Comparison of ENCODE assay signal across 11 cellular contexts in genomic region chr10:100729877-100730738, GRCh38. TPM values are rescaled to one million over a fixed set of nuclear protein-coding genes. Genes with fewer than 3 reads are reported as not detected.
A peak's percentile ranks its signal among the peaks of the same experiment; 100 is the strongest.
DNase-seq lines count a peak whose midpoint lies in the region; ATAC-seq and TF ChIP-seq lines count a peak whose summit lies in the region.
"Had no signal": no experiment of that assay in that cellular context is flagged by ENCODE, and none has a peak within 500 bp of the region (broad histone marks: within the 10 kb centered on the region; RNA-seq: fewer than 3 reads in every experiment).

No MANE protein-coding gene starts in this region.

- no peaks in the 10 kb centered on the region for H4K20me1 ChIP-seq in PC-3 (ENCODE audit: low read length)

- no peak overlapping the region for H3K27ac ChIP-seq in PC-3 (ENCODE audit: low read length)

- peak overlapping the region; percentile 58; the same call in 1 of the 2 replicates for H3K4me3 ChIP-seq in PC-3 (ENCODE audit: low read length)

- no peaks in the 10 kb centered on the region for H3K9me3 ChIP-seq in PC-3 (ENCODE audit: low read length)

- H3K27ac Mint-ChIP-seq in Calu3 (ENCODE audit: unreplicated experiment) (no peak overlapping the region), glutamatergic neuron (ENCODE audit: unreplicated experiment) (no peak overlapping the region), progenitor cell of endocrine pancreas (peak overlapping the region; percentile 42)

- H3K9me3 Mint-ChIP-seq in Calu3 (ENCODE audit: low read depth, unreplicated experiment) (no peaks in the 10 kb centered on the region), glutamatergic neuron (ENCODE audit: unreplicated experiment) (peaks cover 15% of the 10 kb centered on the region), progenitor cell of endocrine pancreas (ENCODE audit: low read depth) (no peaks in the 10 kb centered on the region)

- H3K4me3 Mint-ChIP-seq in Calu3 (ENCODE audit: low read depth, unreplicated experiment) (peak overlapping the region; percentile 71), glutamatergic neuron (ENCODE audit: unreplicated experiment) (peak overlapping the region; percentile 63), progenitor cell of endocrine pancreas (ENCODE audit: low read depth) (peak overlapping the region; percentile 61)

- no peaks in the 10 kb centered on the region for H3K79me2 ChIP-seq in PC-3 (ENCODE audit: low read length)

- POLR2A ChIA-PET in PC-3 (lab: Charles Lee; ENCODE audit: unreplicated experiment), result no interaction called here

- peaks cover 23% of the 10 kb centered on the region for H3K27me3 ChIP-seq in PC-3 (ENCODE audit: low read length)

- DNase-seq in Calu3, result no peak
- DNase-seq in PC-3, result no peak
- DNase-seq in glutamatergic neuron, result peak; percentile 46
- DNase-seq in progenitor cell of endocrine pancreas (ENCODE audit: low spot score, unreplicated experiment), result no peak
- DNase-seq in cerebellum (ENCODE audit: low spot score), result no peak
- no peak for DNase-seq in hippocampal formation (lab: John Stamatoyannopoulos, UW)

- intact Hi-C loops in Calu3 (cut with micrococcal nuclease; ENCODE audit: unreplicated experiment) (loop anchor here (10.0 kb wide), 1 partner anchor 145 kb away; no protein-coding TSS in a partner anchor), PC-3 (cut with micrococcal nuclease) (no loop called here)

- no peaks in the 10 kb centered on the region for H3F3A ChIP-seq in PC-3 (ENCODE audit: low read length, unreplicated experiment)

- no peaks in the 10 kb centered on the region for H3K36me3 Mint-ChIP-seq in Calu3 (ENCODE audit: insufficient read depth, unreplicated experiment)
- no peaks in the 10 kb centered on the region for H3K36me3 Mint-ChIP-seq in glutamatergic neuron (ENCODE audit: unreplicated experiment)
- no peaks in the 10 kb centered on the region for H3K36me3 Mint-ChIP-seq in progenitor cell of endocrine pancreas (ENCODE audit: insufficient read depth)

- H3K4me2 ChIP-seq in PC-3 (ENCODE audit: low read length), result peak overlapping the region; percentile 69

- ATAC-seq in PC-3 (no peak), HG03378 (IDR thresholded peaks at IDR 0.05; ENCODE audit: unreplicated experiment) (no peak), GM18868 (IDR thresholded peaks at IDR 0.05; ENCODE audit: unreplicated experiment) (no peak)

- H3K27me3 Mint-ChIP-seq in Calu3 (ENCODE audit: unreplicated experiment), result peaks cover 95% of the 10 kb centered on the region
- H3K27me3 Mint-ChIP-seq in glutamatergic neuron (ENCODE audit: unreplicated experiment), result peaks cover 57% of the 10 kb centered on the region
- peaks cover 99% of the 10 kb centered on the region for H3K27me3 Mint-ChIP-seq in progenitor cell of endocrine pancreas

- H3K9me2 ChIP-seq in PC-3 (replicated peaks; ENCODE audit: low read length), result no peaks in the 10 kb centered on the region

- BruUV-seq in Calu3 (replicated peaks; lab: Mats Ljungman, UMichigan) (no TSS peak), PC-3 (replicated peaks; lab: Mats Ljungman, UMichigan) (no TSS peak)

- CTCF ChIA-PET in Calu3 (lab: Charles Lee) (no interaction called here), PC-3 (lab: Charles Lee) (no interaction called here)

- H3K4me1 ChIP-seq in PC-3 (ENCODE audit: insufficient read depth, low read length), result no peaks in the 10 kb centered on the region

- H3K4me1 Mint-ChIP-seq in Calu3 (ENCODE audit: low read depth, unreplicated experiment), result peaks cover 45% of the 10 kb centered on the region
- H3K4me1 Mint-ChIP-seq in glutamatergic neuron (ENCODE audit: low read depth, unreplicated experiment), result peaks cover 23% of the 10 kb centered on the region
- H3K4me1 Mint-ChIP-seq in progenitor cell of endocrine pancreas (ENCODE audit: low read depth), result peaks cover 23% of the 10 kb centered on the region

- H3K9ac ChIP-seq in PC-3 (ENCODE audit: low read length), result no peak overlapping the region

- H3K36me3 ChIP-seq in PC-3 (ENCODE audit: low read depth, low read length), result no peaks in the 10 kb centered on the region

- TF ChIP-seq CTCF in Calu3 (IDR thresholded peaks at IDR 0.05; ENCODE audit: unreplicated experiment) (no peak), PC-3 (conservative IDR thresholded peaks at IDR 0.05; ENCODE audit: low read depth, low read length) (no peak), glutamatergic neuron (IDR thresholded peaks at IDR 0.05; ENCODE audit: partially characterized antibody, unreplicated experiment) (no peak), progenitor cell of endocrine pancreas (IDR thresholded peaks at IDR 0.05; ENCODE audit: unreplicated experiment) (no peak)

- H2AFZ ChIP-seq in PC-3 (ENCODE audit: low read length), result no peak overlapping the region

RNA-seq across cellular contexts. Expression of gene PAX2, which starts 15.3 kb away (rescaled TPM):
- not detected in 2 replicates for total RNA-seq in Calu3 (2022)
- not detected in 2 replicates for total RNA-seq in PC-3 (2014; rRNA removed)
- total RNA-seq in glutamatergic neuron (ENCODE audit: unreplicated experiment), result not detected
- not detected in 2 replicates for total RNA-seq in progenitor cell of endocrine pancreas
- total RNA-seq in cerebellum, result 13.2 TPM
- total RNA-seq: activated CD8-positive, alpha-beta memory T cell treated with anti-CD3 and anti-CD28 coated beads for 36 hours; H4; mucosa of gallbladder had no signal

Comparison
In these comparisons a context has a peak if more than half of its experiments do, and no peak if none do; other contexts are left out.
1. RNA of gene PAX2, which starts 15.3 kb away (total RNA-seq): 13.2 TPM in cerebellum (single experiment); not detected in progenitor cell of endocrine pancreas, not detected in Calu3, not detected in PC-3 and not detected in glutamatergic neuron (single experiment); every median in the first group is over 10 times any median in the second.
2. Peak in every context shown above with its lines, with median percentiles within 50 percentile points of each other: H3K4me3 Mint-ChIP-seq.